ENCODE assay signal across 2 cellular contexts in genomic region chr2:131552886-131553285, GRCh38.
TF ChIP-seq lines count a peak whose summit lies in the region.

No MANE protein-coding gene starts in this region.

TF ChIP-seq in HCT116, 20 proteins besides CTCF, POLR2A, EP300 and RAD21:
- TF ChIP-seq SIN3A (IDR thresholded peaks at IDR 0.05; ENCODE audit: low read depth) (no peak), ZFX (IDR thresholded peaks at IDR 0.05) (no peak), FOSL1 (IDR thresholded peaks at IDR 0.05; ENCODE audit: low read depth) (no peak), JUND (IDR thresholded peaks at IDR 0.05) (no peak), REST (IDR thresholded peaks at IDR 0.05; ENCODE audit: low read depth) (peak; percentile 23)

TF ChIP-seq in K562, 482 proteins besides CTCF, POLR2A, EP300 and RAD21:
- TF ChIP-seq EHMT2 (IDR thresholded peaks at IDR 0.05) = peak; percentile 48; the same call in 1 of the 2 replicates
- TF ChIP-seq WHSC1 (IDR thresholded peaks at IDR 0.05; ENCODE audit: low read length) = no peak
